15 cellular contexts compared by ENCODE assay signal in the genomic region with DNA sequence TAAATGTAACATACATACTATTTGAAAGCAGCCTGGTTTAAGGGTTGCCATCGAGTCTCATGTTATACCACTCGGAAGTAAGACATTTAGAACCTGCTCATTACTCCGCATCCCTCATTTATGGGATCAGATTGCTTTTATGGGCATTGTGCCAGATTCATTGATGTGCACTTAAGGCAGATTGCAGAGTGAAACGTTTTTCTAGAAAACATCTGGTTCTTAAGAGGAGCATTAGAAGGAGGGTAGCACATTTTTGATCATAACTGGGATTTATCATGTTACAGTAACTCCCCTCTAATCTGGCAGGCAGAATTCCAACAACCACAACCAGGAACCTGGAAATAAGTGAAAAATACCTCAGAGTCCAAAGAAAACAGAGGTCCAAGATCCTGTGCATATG.
DNase-seq lines count a peak whose midpoint lies in the region; ATAC-seq and TF ChIP-seq lines count a peak whose summit lies in the region.
"Had no signal": no experiment of that assay in that cellular context is flagged by ENCODE, and none has a peak within 500 bp of the region (broad histone marks: within the 10 kb centered on the region; RNA-seq: fewer than 3 reads in every experiment).

No MANE protein-coding gene starts in this region.

- ATAC-seq in GM21515 (IDR thresholded peaks at IDR 0.05; ENCODE audit: unreplicated experiment) (no peak), HG03097 (IDR thresholded peaks at IDR 0.05; ENCODE audit: low FRiP score, unreplicated experiment) (no peak)

- no peak overlapping the region for H3K4me3 ChIP-seq in choroid plexus epithelial cell (ENCODE audit: low read depth, low read length)
- H3K4me3 ChIP-seq: thoracic aorta had no signal

- no peak for TF ChIP-seq CTCF in choroid plexus epithelial cell (conservative IDR thresholded peaks at IDR 0.05; ENCODE audit: low read depth, low read length)

- peak; percentile 20 for DNase-seq in NCI-H2196 (lab: John Stamatoyannopoulos, UW; ENCODE audit: unreplicated experiment)
- DNase-seq in NCI-H2196 treated with DMSO at 0.1 percent for 48 hours (lab: John Stamatoyannopoulos, UW; ENCODE audit: unreplicated experiment) = no peak
- peak; percentile 90 to 96 for DNase-seq in NCI-H524 (lab: John Stamatoyannopoulos, UW)
- DNase-seq in choroid plexus epithelial cell (ENCODE audit: low read depth) = peak; percentile 60
- no peak for DNase-seq in AG08396 (ENCODE audit: low spot score)
- DNase-seq in EL = no peak
- DNase-seq: activated T-cell treated with anti-CD3 and anti-CD28 coated beads, Interleukin-2, amount 50 U/mL, for 1 hour; Caco-2; foreskin melanocyte; mesendoderm; posterior cingulate gyrus; stimulated activated CD4-positive, alpha-beta T cell treated with anti-CD3 and anti-CD28 coated beads, Interleukin-15, amount 100 ng/mL, for 24 hours had no signal

Comparison
In these comparisons a context has a peak if more than half of its experiments do, and no peak if none do; other contexts are left out.
1. DNase-seq: peak in NCI-H2196 (single experiment), NCI-H524 (2 of 2) and choroid plexus epithelial cell (single experiment); none in NCI-H2196 treated with DMSO at 0.1 percent for 48 hours (single experiment), AG08396 (single experiment) and EL (single experiment).